ENCODE assay signal across 8 cellular contexts in the genomic region with DNA sequence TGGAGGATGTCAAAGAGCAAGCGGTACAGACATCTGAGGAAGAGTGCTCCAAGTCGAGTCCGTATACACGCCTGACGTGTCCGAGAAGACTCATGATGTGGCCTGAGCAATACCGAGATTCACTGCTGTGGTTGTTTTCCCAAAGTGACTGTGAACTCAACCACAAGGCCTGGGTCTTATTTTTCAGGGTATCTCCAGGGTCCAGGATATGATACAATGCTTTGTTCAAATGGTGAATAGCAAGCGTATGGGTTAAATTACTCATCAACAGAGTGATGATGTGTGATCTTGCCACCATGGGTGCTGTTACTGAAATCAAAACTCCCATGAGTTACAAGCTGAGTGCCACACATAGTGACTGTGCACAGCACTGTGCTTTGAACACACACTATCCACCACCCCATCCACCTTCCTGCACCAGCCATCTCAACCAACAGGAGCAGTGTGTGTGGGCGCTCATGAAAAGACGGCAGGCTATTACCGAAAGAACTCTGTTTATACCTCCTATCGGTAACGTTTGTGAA.
A peak's percentile ranks its signal among the peaks of the same experiment; 100 is the strongest.
DNase-seq lines count a peak whose midpoint lies in the region; ATAC-seq lines count a peak whose summit lies in the region.
"Had no signal": no experiment of that assay in that cellular context is flagged by ENCODE, and none has a peak within 500 bp of the region (broad histone marks: within the 10 kb centered on the region; RNA-seq: fewer than 3 reads in every experiment).

No MANE protein-coding gene starts in this region.

- peak overlapping the region; percentile 95 for H3K27ac Mint-ChIP-seq in activated T-helper 17 cell treated with anti-CD3 and anti-CD28 coated beads, Interleukin-2, amount 50 U/mL, for 72 hours

- H3K27ac ChIP-seq in caudate nucleus (ENCODE audit: low read depth, low read length), result no peak overlapping the region

- H3K4me1 Mint-ChIP-seq in activated T-helper 17 cell treated with anti-CD3 and anti-CD28 coated beads, Interleukin-2, amount 50 U/mL, for 72 hours, result peaks cover 27% of the 10 kb centered on the region

- DNase-seq in stimulated activated CD4-positive, alpha-beta T cell treated with anti-CD3 and anti-CD28 coated beads, Interleukin-1b, Interleukin-23, amount 100 ng/mL, for 48 hours, result peak; percentile 87
- DNase-seq in caudate nucleus (lab: John Stamatoyannopoulos, UW), result no peak
- DNase-seq in midbrain (lab: John Stamatoyannopoulos, UW), result no peak
- no peak for DNase-seq in NCI-H446 (lab: John Stamatoyannopoulos, UW)
- DNase-seq: naive B cell had no signal

- no peaks in the 10 kb centered on the region for H3K9me3 Mint-ChIP-seq in activated T-helper 17 cell treated with anti-CD3 and anti-CD28 coated beads, Interleukin-2, amount 50 U/mL, for 72 hours
- H3K9me3 Mint-ChIP-seq: naive B cell had no signal

- peaks cover 25% of the 10 kb centered on the region for H3K36me3 Mint-ChIP-seq in activated T-helper 17 cell treated with anti-CD3 and anti-CD28 coated beads, Interleukin-2, amount 50 U/mL, for 72 hours (ENCODE audit: low read depth)
- H3K36me3 Mint-ChIP-seq: naive B cell had no signal

- peak overlapping the region; percentile 71 for H3K4me3 Mint-ChIP-seq in activated T-helper 17 cell treated with anti-CD3 and anti-CD28 coated beads, Interleukin-2, amount 50 U/mL, for 72 hours

- peaks cover 6% of the 10 kb centered on the region for H3K27me3 Mint-ChIP-seq in activated T-helper 17 cell treated with anti-CD3 and anti-CD28 coated beads, Interleukin-2, amount 50 U/mL, for 72 hours
- H3K27me3 Mint-ChIP-seq: naive B cell had no signal

- ATAC-seq in GM19397 (IDR thresholded peaks at IDR 0.05; ENCODE audit: unreplicated experiment), result peak; percentile 86
- peak; percentile 88 for ATAC-seq in HG03135 (IDR thresholded peaks at IDR 0.05; ENCODE audit: unreplicated experiment)
- peak; percentile 90 for ATAC-seq in activated T-helper 17 cell treated with anti-CD3 and anti-CD28 coated beads, Interleukin-2, amount 50 U/mL, for 72 hours (replicated peaks)
